24 cellular contexts compared by ENCODE assay signal in the genomic region with DNA sequence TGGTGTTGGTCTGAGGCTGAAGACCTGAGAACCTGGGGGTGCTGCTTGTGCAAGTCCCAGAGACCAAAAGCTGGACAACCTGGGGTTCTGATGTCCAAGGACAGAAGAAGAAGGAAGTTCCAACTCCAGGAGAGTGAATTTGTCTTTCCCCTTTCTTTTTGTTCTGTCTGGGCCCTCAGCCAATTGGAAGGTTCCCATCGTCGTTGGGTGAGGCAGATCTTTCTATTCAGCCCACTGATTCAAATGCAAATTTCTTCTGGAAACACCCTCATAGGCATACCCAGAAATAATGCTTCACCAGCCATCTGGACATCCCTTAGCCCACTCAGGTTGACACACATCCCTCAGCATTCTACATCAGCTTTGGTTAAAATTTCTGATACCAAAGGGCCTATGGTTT.
"Had no signal": no experiment of that assay in that cellular context is flagged by ENCODE, and none has a peak within 500 bp of the region (broad histone marks: within the 10 kb centered on the region; RNA-seq: fewer than 3 reads in every experiment).

No MANE protein-coding gene starts in this region.

- H3K27ac Mint-ChIP-seq: immature natural killer cell; nephron; neural progenitor cell; stimulated activated memory B cell treated with anti-CD40 and anti-IgM and Interleukin-4, amounts not matched to agents 10 μg/mL and 1 μg/mL and 100 μg/mL, for 72 hours; stimulated activated naive CD8-positive, alpha-beta T cell treated with anti-CD3 and anti-CD28 coated beads, Interleukin-15, Interleukin-2, amounts not matched to agents 100 ng/mL and 50 ng/mL, for 24 hours had no signal

- H3K4me1 Mint-ChIP-seq: immature natural killer cell; naive thymus-derived CD4-positive, alpha-beta T cell; nephron; stimulated activated memory B cell treated with anti-CD40 and anti-IgM and Interleukin-4, amounts not matched to agents 10 μg/mL and 1 μg/mL and 100 μg/mL, for 72 hours had no signal

- H3K36me3 Mint-ChIP-seq: immature natural killer cell; stimulated activated memory B cell treated with anti-CD40 and anti-IgM and Interleukin-4, amounts not matched to agents 10 μg/mL and 1 μg/mL and 100 μg/mL, for 72 hours had no signal

- DNase-seq: dermis blood vessel endothelial cell; effector memory CD4-positive, alpha-beta T cell; esophagus squamous epithelium; foreskin melanocyte; hypothalamus; immature natural killer cell; islet precursor cell; mesenchymal stem cell; midbrain; naive thymus-derived CD4-positive, alpha-beta T cell; occipital lobe; ovary; posterior cingulate gyrus; psoas muscle; right cardiac atrium; spleen; stimulated activated CD4-positive, alpha-beta T cell treated with anti-CD3 and anti-CD28 coated beads, Interleukin-4, amount 100 ng/mL, for 4 hours; transverse colon; upper lobe of right lung; uterus had no signal

- H3K4me3 Mint-ChIP-seq: immature natural killer cell; naive thymus-derived CD4-positive, alpha-beta T cell; nephron; neural progenitor cell; stimulated activated memory B cell treated with anti-CD40 and anti-IgM and Interleukin-4, amounts not matched to agents 10 μg/mL and 1 μg/mL and 100 μg/mL, for 72 hours; stimulated activated naive CD8-positive, alpha-beta T cell treated with anti-CD3 and anti-CD28 coated beads, Interleukin-15, Interleukin-2, amounts not matched to agents 100 ng/mL and 50 ng/mL, for 24 hours had no signal

- ATAC-seq: naive thymus-derived CD4-positive, alpha-beta T cell; psoas muscle; right cardiac atrium; stimulated activated memory B cell treated with anti-CD40 and anti-IgM and Interleukin-4, amounts not matched to agents 10 μg/mL and 1 μg/mL and 100 μg/mL, for 72 hours; upper lobe of right lung had no signal
